Comparison of ENCODE assay signal across 9 cellular contexts in the genomic region with DNA sequence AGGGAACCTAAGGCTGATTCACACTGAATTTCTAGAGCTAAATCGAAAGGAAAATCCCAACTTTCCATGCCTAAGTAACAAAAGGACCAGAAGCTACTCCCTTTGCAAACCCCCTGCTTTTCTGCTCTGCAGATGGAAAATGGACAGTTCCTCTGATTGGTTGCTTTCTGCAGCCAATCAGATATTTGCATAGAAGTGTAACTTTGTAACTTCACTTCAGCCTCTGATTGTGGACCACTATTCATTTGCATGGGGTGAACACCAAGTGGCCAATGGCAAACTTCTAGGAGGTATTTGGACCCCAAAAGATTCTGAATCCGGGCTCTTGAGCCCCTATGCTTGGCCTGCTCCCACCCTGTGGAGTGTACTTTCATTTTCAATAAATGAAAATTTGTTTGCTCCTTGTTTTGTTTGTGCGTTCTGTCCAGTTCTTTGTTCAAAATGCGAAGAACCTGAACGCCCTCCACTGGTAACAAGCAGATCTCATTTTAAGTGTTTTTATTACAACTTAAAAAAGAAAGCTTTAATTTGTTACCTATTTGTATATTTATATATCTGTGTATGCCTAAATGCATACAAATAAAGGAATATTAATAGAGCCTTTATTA. TPM values are rescaled to one million over a fixed set of nuclear protein-coding genes. Genes with fewer than 3 reads are reported as not detected.
DNase-seq lines count a peak whose midpoint lies in the region; ATAC-seq, FAIRE-seq and TF ChIP-seq lines count a peak whose summit lies in the region.
"Had no signal": no experiment of that assay in that cellular context is flagged by ENCODE, and none has a peak within 500 bp of the region (broad histone marks: within the 10 kb centered on the region; RNA-seq: fewer than 3 reads in every experiment).

No MANE protein-coding gene starts in this region.

- no peak overlapping the region for H3K9ac ChIP-seq in HepG2 (ENCODE audit: insufficient read depth, low read depth, low read length)

- no peak for TF ChIP-seq POLR2A in HepG2 (IDR thresholded peaks at IDR 0.05; ENCODE audit: insufficient read depth in 1 of 2, low read depth in 2 of 2, low read length in 2 of 2)

- H3K36me3 ChIP-seq in HEK293 (ENCODE audit: control insufficient read depth in 2 of 2, insufficient read depth in 1 of 2, low read length in 2 of 2) (no peaks in the 10 kb centered on the region), HepG2 (replicated peaks in 1 of 2; ENCODE audit: control insufficient read depth in 1 of 2, insufficient read depth in 2 of 2, low read length in 2 of 2) (no peaks in the 10 kb centered on the region)

- CTCF ChIA-PET in AG04450 (lab: Charles Lee) (interaction anchor here (0.5 to 5.1 kb wide), 15 partner anchors 9 to 380 kb away, joined by 3 to 102 read pairs (median 4); partner anchors contain the start of genes AHCYL1 and GNAI3), HEK293 (lab: Yijun Ruan, JAX) (interaction anchor here (0.6 to 6.1 kb wide), 13 partner anchors 8 to 411 kb away, joined by 3 to 156 read pairs (median 4); partner anchors contain the start of gene AHCYL1), HepG2 (lab: Yijun Ruan, JAX; ENCODE audit: low intra/inter-chr PET ratio, low total read pairs) (interaction anchor here (1.0 kb wide), 1 partner anchor 9 kb away, joined by 3 read pairs; no protein-coding TSS in a partner anchor)

- no peaks in the 10 kb centered on the region for H3K79me2 ChIP-seq in HepG2 (ENCODE audit: insufficient read depth, low read length)

- no peak for TF ChIP-seq EP300 in HepG2 (IDR thresholded peaks at IDR 0.05; ENCODE audit: low read depth in 2 of 2, low read length in 2 of 2)
- TF ChIP-seq EP300 in HepG2 (CRISPR knock-in tag; IDR thresholded peaks at IDR 0.05; ENCODE audit: borderline replicate concordance), result no peak

- in situ Hi-C loops in HepG2 (cut with HindIII; ENCODE audit: extremely low pct_ligation_motif_present, low pct_unique_long_range_greater_than_20kb), result loop anchor here (10.0 kb wide), 1 partner anchor 335 kb away; the partner anchor contains the start of gene AHCYL1

- H3K4me3 ChIP-seq in AG04450 (ENCODE audit: low read depth, low read length) (no peak overlapping the region), HEK293 (ENCODE audit: low read depth, low read length) (no peak overlapping the region), HepG2 (replicated peaks in 1 of 3; ENCODE audit: insufficient read depth in 1 of 3, low read depth in 2 of 3, low read length in 3 of 3) (peak overlapping the region in 1 of 3 experiments; percentile 31; a peak in 1 of 6 replicates)

- H3K27me3 ChIP-seq in AG04450 (ENCODE audit: control insufficient read depth, insufficient read depth, low read length) (no peaks in the 10 kb centered on the region), HepG2 (ENCODE audit: control insufficient read depth in 1 of 2, insufficient read depth in 2 of 2, low read length in 2 of 2) (0 out of 5 replicates have a peak, but pooled peaks cover 0 to 1% of the 10 kb centered on the region in 2 experiments)

- no peak for DNase-seq in AG04450 (ENCODE audit: low read depth, low spot score)
- no peak for DNase-seq in HepG2 (ENCODE audit: low spot score)
- no peak for DNase-seq in SHP77 treated with DMSO at 0.1 percent for 48 hours (lab: John Stamatoyannopoulos, UW)
- no peak for DNase-seq in NCI-H526 treated with DMSO at 0.1 percent for 48 hours (lab: John Stamatoyannopoulos, UW)
- no peak for DNase-seq in NCI-H345 treated with DMSO at 0.1 percent for 48 hours (lab: John Stamatoyannopoulos, UW; ENCODE audit: unreplicated experiment)
- DNase-seq in NCI-H128 (lab: John Stamatoyannopoulos, UW; ENCODE audit: unreplicated experiment), result no peak

- no peaks in the 10 kb centered on the region; the same call in 1 of the 2 replicates for H3K9me3 ChIP-seq in AG04450 (ENCODE audit: control insufficient read depth, insufficient read depth, low read length)
- no peaks in the 10 kb centered on the region for H3K9me3 ChIP-seq in HEK293 (ENCODE audit: control insufficient read depth, insufficient read depth, low read depth, low read length)
- no peaks in the 10 kb centered on the region for H3K9me3 ChIP-seq in HepG2 (ENCODE audit: low read length)

- no peak overlapping the region for H2AFZ ChIP-seq in HepG2 (ENCODE audit: low read length)

- FAIRE-seq in HepG2 (lab: Jason Lieb, UNC), result no peak
- FAIRE-seq: GM12892 had no signal

- 26% methylated on average over 5 of the region's 5 CpGs for WGBS in HepG2 (ENCODE audit: low lambda C conversion rate)

- no peak for TF ChIP-seq RAD21 in HepG2 (CRISPR knock-in tag; IDR thresholded peaks at IDR 0.05)

- no peaks in the 10 kb centered on the region for H3K4me1 ChIP-seq in HEK293 (ENCODE audit: control insufficient read depth, insufficient read depth, low read length)
- peaks cover 9% of the 10 kb centered on the region for H3K4me1 ChIP-seq in HepG2 (ENCODE audit: insufficient read depth, low read length)

- H3K27ac ChIP-seq in AG04450 (ENCODE audit: low read depth, low read length) (no peak overlapping the region), HEK293 (ENCODE audit: extremely low read depth, low read depth, low read length) (no peak overlapping the region), VCaP (no peak overlapping the region), HepG2 (ENCODE audit: extremely low read length, insufficient read depth, low read length) (no peak overlapping the region)

- H4K20me1 ChIP-seq in HepG2 (ENCODE audit: insufficient read depth, low read length), result no peaks in the 10 kb centered on the region

- TF ChIP-seq CTCF in AG04450 (IDR thresholded peaks at IDR 0.05; ENCODE audit: low read depth, low read length) (0 out of 2 replicates have a peak, but pooled peaks have one; percentile 16), HEK293 (tag by site-specific recombination; IDR thresholded peaks at IDR 0.05) (no peak), VCaP (conservative IDR thresholded peaks at IDR 0.05) (peak; percentile 74), HepG2 (CRISPR knock-in tag; IDR thresholded peaks at IDR 0.05) (peak; percentile 37; the same call in 1 of the 2 replicates)

- intact Hi-C loops in HepG2 (cut with micrococcal nuclease; ENCODE audit: unreplicated experiment), result no loop called here

- BruUV-seq in HepG2 (replicated peaks; lab: Mats Ljungman, UMichigan), result no TSS peak

- POLR2A ChIA-PET in AG04450 (lab: Yijun Ruan, JAX) (interaction anchor here (0.9 kb wide), 1 partner anchor 9 kb away, joined by 3 read pairs; no protein-coding TSS in a partner anchor), HEK293 (lab: Yijun Ruan, JAX) (no interaction called here), HepG2 (lab: Yijun Ruan, JAX) (interaction anchor here (1.1 to 1.4 kb wide), 2 partner anchors 10 to 101 kb away, joined by 3 to 4 read pairs; partner anchors contain the start of gene GNAI3)

- H3K4me2 ChIP-seq in HepG2 (ENCODE audit: low read depth, low read length), result peak overlapping the region; percentile 61

- peak; percentile 69 for ATAC-seq in HepG2

RNA-seq across cellular contexts. Expression of gene GSTM4, which starts 6.4 kb away (rescaled TPM):
- 62.6 and 64.1 TPM in 2 replicates for polyA plus RNA-seq in AG04450 (2011; rRNA removed)
- 26.5 and 27.6 TPM in 2 replicates for polyA minus RNA-seq in AG04450 (2011; rRNA and poly(A)+ RNA removed)
- total RNA-seq in HepG2 (2016; rRNA removed; fragmentation: Illumina TruSeq; extraction: Trizol), result 25.3 and 30.6 TPM in 2 replicates
- total RNA-seq in HepG2 (2016; cell fraction: cytosol; rRNA removed; fragmentation: Illumina TruSeq; extraction: Trizol; ENCODE audit: low read depth), result 5.6 and 6.1 TPM in 2 replicates
- total RNA-seq in HepG2 (2016; cell fraction: insoluble cytoplasmic fraction; rRNA removed; fragmentation: Illumina TruSeq; extraction: Trizol), result 24.3 and 31.1 TPM in 2 replicates
- 7.3 and 9.5 TPM in 2 replicates for total RNA-seq in HepG2 (2016; cell fraction: membrane; rRNA removed; fragmentation: Illumina TruSeq; extraction: Trizol)
- total RNA-seq in HepG2 (2016; cell fraction: nucleus; rRNA removed; fragmentation: Illumina TruSeq; extraction: Trizol), result 21.1 and 23.4 TPM in 2 replicates
- 36.7 and 40.8 TPM in 2 replicates for polyA plus RNA-seq in HepG2 (2011; rRNA removed)
- polyA plus RNA-seq in HepG2 (2011; cell fraction: cytosol; rRNA removed), result 29.0 and 30.5 TPM in 2 replicates
- 60.6 and 65.2 TPM in 2 replicates for polyA plus RNA-seq in HepG2 (2011; cell fraction: nucleus; rRNA removed)
- 22.1 and 35.2 TPM in 2 replicates for polyA plus RNA-seq in HepG2 (2012)
- polyA plus RNA-seq in HepG2 (2016; cell fraction: cytosol; fragmentation: Illumina TruSeq; extraction: Trizol; ENCODE audit: low read depth), result 7.6 and 9.9 TPM in 2 replicates
- polyA plus RNA-seq in HepG2 (2016; cell fraction: insoluble cytoplasmic fraction; fragmentation: Illumina TruSeq; extraction: Trizol; ENCODE audit: low read depth), result 56.0 and 57.9 TPM in 2 replicates
- polyA plus RNA-seq in HepG2 (2016; cell fraction: membrane; fragmentation: Illumina TruSeq; extraction: Trizol; ENCODE audit: low read depth), result 10.7 and 14.0 TPM in 2 replicates
- 45.9 and 50.6 TPM in 2 replicates for polyA plus RNA-seq in HepG2 (2016; cell fraction: nucleus; fragmentation: Illumina TruSeq; extraction: Trizol; ENCODE audit: insufficient read depth, low read depth)
- 10.0 and 40.8 TPM in 2 replicates for polyA minus RNA-seq in HepG2 (2011; rRNA and poly(A)+ RNA removed; ENCODE audit: low replicate concordance)
- 14.8 and 15.5 TPM in 2 replicates for polyA minus RNA-seq in HepG2 (2011; cell fraction: cytosol; rRNA and poly(A)+ RNA removed)
- polyA minus RNA-seq in HepG2 (2011; cell fraction: nucleus; rRNA and poly(A)+ RNA removed), result 23.6 and 26.2 TPM in 2 replicates

RNA-seq across cellular contexts. Expression of gene GSTM2, which starts 18.4 kb away (rescaled TPM):
- polyA plus RNA-seq in AG04450 (2011; rRNA removed), result 90.2 and 93.8 TPM in 2 replicates
- polyA minus RNA-seq in AG04450 (2011; rRNA and poly(A)+ RNA removed), result 43.4 and 43.6 TPM in 2 replicates
- total RNA-seq in HepG2 (2016; rRNA removed; fragmentation: Illumina TruSeq; extraction: Trizol), result 6.5 and 7.0 TPM in 2 replicates
- total RNA-seq in HepG2 (2016; cell fraction: cytosol; rRNA removed; fragmentation: Illumina TruSeq; extraction: Trizol; ENCODE audit: low read depth), result 1.9 and 2.5 TPM in 2 replicates
- total RNA-seq in HepG2 (2016; cell fraction: insoluble cytoplasmic fraction; rRNA removed; fragmentation: Illumina TruSeq; extraction: Trizol), result 8.1 and 8.3 TPM in 2 replicates
- 2.0 and 2.7 TPM in 2 replicates for total RNA-seq in HepG2 (2016; cell fraction: membrane; rRNA removed; fragmentation: Illumina TruSeq; extraction: Trizol)
- 8.1 and 8.5 TPM in 2 replicates for total RNA-seq in HepG2 (2016; cell fraction: nucleus; rRNA removed; fragmentation: Illumina TruSeq; extraction: Trizol)
- polyA plus RNA-seq in HepG2 (2011; rRNA removed), result 15.0 and 17.0 TPM in 2 replicates
- polyA plus RNA-seq in HepG2 (2011; cell fraction: cytosol; rRNA removed), result 5.9 and 7.2 TPM in 2 replicates
- 102 and 131 TPM in 2 replicates for polyA plus RNA-seq in HepG2 (2011; cell fraction: nucleus; rRNA removed)
- polyA plus RNA-seq in HepG2 (2012), result 19.7 and 21.3 TPM in 2 replicates
- 4.7 and 5.2 TPM in 2 replicates for polyA plus RNA-seq in HepG2 (2016; cell fraction: cytosol; fragmentation: Illumina TruSeq; extraction: Trizol; ENCODE audit: low read depth)
- 15.3 and 17.0 TPM in 2 replicates for polyA plus RNA-seq in HepG2 (2016; cell fraction: insoluble cytoplasmic fraction; fragmentation: Illumina TruSeq; extraction: Trizol; ENCODE audit: low read depth)
- 3.5 and 4.5 TPM in 2 replicates for polyA plus RNA-seq in HepG2 (2016; cell fraction: membrane; fragmentation: Illumina TruSeq; extraction: Trizol; ENCODE audit: low read depth)
- polyA plus RNA-seq in HepG2 (2016; cell fraction: nucleus; fragmentation: Illumina TruSeq; extraction: Trizol; ENCODE audit: insufficient read depth, low read depth), result 30.8 and 32.2 TPM in 2 replicates
- polyA minus RNA-seq in HepG2 (2011; rRNA and poly(A)+ RNA removed; ENCODE audit: low replicate concordance), result 0.26 and 6.7 TPM in 2 replicates
- 1.7 and 2.7 TPM in 2 replicates for polyA minus RNA-seq in HepG2 (2011; cell fraction: cytosol; rRNA and poly(A)+ RNA removed)
- 12.9 TPM in 2 replicates for polyA minus RNA-seq in HepG2 (2011; cell fraction: nucleus; rRNA and poly(A)+ RNA removed)

RNA-seq across cellular contexts. Expression of gene AMPD2, which starts 29.8 kb away (rescaled TPM):
- 35.4 and 54.2 TPM in 2 replicates for polyA plus RNA-seq in AG04450 (2011; rRNA removed)
- 75.4 and 97.7 TPM in 2 replicates for polyA minus RNA-seq in AG04450 (2011; rRNA and poly(A)+ RNA removed)
- 35.4 and 62.3 TPM in 2 replicates for total RNA-seq in HepG2 (2016; rRNA removed; fragmentation: Illumina TruSeq; extraction: Trizol)
- 20.0 and 20.2 TPM in 2 replicates for total RNA-seq in HepG2 (2016; cell fraction: cytosol; rRNA removed; fragmentation: Illumina TruSeq; extraction: Trizol; ENCODE audit: low read depth)
- total RNA-seq in HepG2 (2016; cell fraction: insoluble cytoplasmic fraction; rRNA removed; fragmentation: Illumina TruSeq; extraction: Trizol), result 32.6 and 64.7 TPM in 2 replicates
- 19.8 and 21.1 TPM in 2 replicates for total RNA-seq in HepG2 (2016; cell fraction: membrane; rRNA removed; fragmentation: Illumina TruSeq; extraction: Trizol)
- 80.0 and 95.3 TPM in 2 replicates for total RNA-seq in HepG2 (2016; cell fraction: nucleus; rRNA removed; fragmentation: Illumina TruSeq; extraction: Trizol)
- polyA plus RNA-seq in HepG2 (2011; rRNA removed), result 82.0 and 101 TPM in 2 replicates
- 18.3 and 29.8 TPM in 2 replicates for polyA plus RNA-seq in HepG2 (2011; cell fraction: cytosol; rRNA removed)
- polyA plus RNA-seq in HepG2 (2011; cell fraction: nucleus; rRNA removed), result 742 and 904 TPM in 2 replicates
- 61.2 and 88.0 TPM in 2 replicates for polyA plus RNA-seq in HepG2 (2012)
- polyA plus RNA-seq in HepG2 (2016; cell fraction: cytosol; fragmentation: Illumina TruSeq; extraction: Trizol; ENCODE audit: low read depth), result 4.4 and 5.7 TPM in 2 replicates
- 30.8 and 40.4 TPM in 2 replicates for polyA plus RNA-seq in HepG2 (2016; cell fraction: insoluble cytoplasmic fraction; fragmentation: Illumina TruSeq; extraction: Trizol; ENCODE audit: low read depth)
- 9.8 and 10.4 TPM in 2 replicates for polyA plus RNA-seq in HepG2 (2016; cell fraction: membrane; fragmentation: Illumina TruSeq; extraction: Trizol; ENCODE audit: low read depth)
- polyA plus RNA-seq in HepG2 (2016; cell fraction: nucleus; fragmentation: Illumina TruSeq; extraction: Trizol; ENCODE audit: insufficient read depth, low read depth), result 212 and 215 TPM in 2 replicates
- 85.1 and 107 TPM in 2 replicates for polyA minus RNA-seq in HepG2 (2011; rRNA and poly(A)+ RNA removed; ENCODE audit: low replicate concordance)
- 18.3 and 23.2 TPM in 2 replicates for polyA minus RNA-seq in HepG2 (2011; cell fraction: cytosol; rRNA and poly(A)+ RNA removed)
- 112 and 125 TPM in 2 replicates for polyA minus RNA-seq in HepG2 (2011; cell fraction: nucleus; rRNA and poly(A)+ RNA removed)

RNA-seq across cellular contexts. Expression of gene GNAT2, which starts 30.1 kb away (rescaled TPM):
- polyA plus RNA-seq in AG04450 (2011; rRNA removed) (0.06 TPM in 1 of 2 replicates, not detected in the other), HepG2 (2011; rRNA removed) (0.08 TPM in 1 of 2 replicates, not detected in the other)
- 0.26 and 0.41 TPM in 2 replicates for polyA minus RNA-seq in AG04450 (2011; rRNA and poly(A)+ RNA removed)
- 0.20 and 0.24 TPM in 2 replicates for total RNA-seq in HepG2 (2016; rRNA removed; fragmentation: Illumina TruSeq; extraction: Trizol)
- not detected in 2 replicates for total RNA-seq in HepG2 (2016; cell fraction: cytosol; rRNA removed; fragmentation: Illumina TruSeq; extraction: Trizol; ENCODE audit: low read depth)
- total RNA-seq in HepG2 (2016; cell fraction: insoluble cytoplasmic fraction; rRNA removed; fragmentation: Illumina TruSeq; extraction: Trizol), result 0.49 and 0.61 TPM in 2 replicates
- 0.21 TPM in 1 of 2 replicates, not detected in the other for total RNA-seq in HepG2 (2016; cell fraction: membrane; rRNA removed; fragmentation: Illumina TruSeq; extraction: Trizol)
- not detected in 2 replicates for total RNA-seq in HepG2 (2016; cell fraction: nucleus; rRNA removed; fragmentation: Illumina TruSeq; extraction: Trizol)
- polyA plus RNA-seq in HepG2 (2011; cell fraction: cytosol; rRNA removed), result 0.04 and 0.05 TPM in 2 replicates
- not detected in 2 replicates for polyA plus RNA-seq in HepG2 (2011; cell fraction: nucleus; rRNA removed)
- not detected in 2 replicates for polyA plus RNA-seq in HepG2 (2012)
- polyA plus RNA-seq in HepG2 (2016; cell fraction: cytosol; fragmentation: Illumina TruSeq; extraction: Trizol; ENCODE audit: low read depth), result 0.18 TPM in 1 of 2 replicates, not detected in the other
- not detected in 2 replicates for polyA plus RNA-seq in HepG2 (2016; cell fraction: insoluble cytoplasmic fraction; fragmentation: Illumina TruSeq; extraction: Trizol; ENCODE audit: low read depth)
- 0.17 and 0.52 TPM in 2 replicates for polyA plus RNA-seq in HepG2 (2016; cell fraction: membrane; fragmentation: Illumina TruSeq; extraction: Trizol; ENCODE audit: low read depth)
- not detected in 2 replicates for polyA plus RNA-seq in HepG2 (2016; cell fraction: nucleus; fragmentation: Illumina TruSeq; extraction: Trizol; ENCODE audit: insufficient read depth, low read depth)
- not detected in 2 replicates for polyA minus RNA-seq in HepG2 (2011; rRNA and poly(A)+ RNA removed; ENCODE audit: low replicate concordance)
- polyA minus RNA-seq in HepG2 (2011; cell fraction: cytosol; rRNA and poly(A)+ RNA removed), result not detected in 2 replicates
- polyA minus RNA-seq in HepG2 (2011; cell fraction: nucleus; rRNA and poly(A)+ RNA removed), result not detected in 2 replicates

RNA-seq across cellular contexts. Expression of gene GSTM1, which starts 38.1 kb away (rescaled TPM):
- 1.6 and 1.8 TPM in 2 replicates for polyA plus RNA-seq in AG04450 (2011; rRNA removed)
- 0.74 and 1.1 TPM in 2 replicates for polyA minus RNA-seq in AG04450 (2011; rRNA and poly(A)+ RNA removed)
- total RNA-seq in HepG2 (2016; rRNA removed; fragmentation: Illumina TruSeq; extraction: Trizol), result not detected in 2 replicates
- total RNA-seq in HepG2 (2016; cell fraction: cytosol; rRNA removed; fragmentation: Illumina TruSeq; extraction: Trizol; ENCODE audit: low read depth), result not detected in 2 replicates
- 0.15 TPM in 1 of 2 replicates, not detected in the other for total RNA-seq in HepG2 (2016; cell fraction: insoluble cytoplasmic fraction; rRNA removed; fragmentation: Illumina TruSeq; extraction: Trizol)
- total RNA-seq in HepG2 (2016; cell fraction: membrane; rRNA removed; fragmentation: Illumina TruSeq; extraction: Trizol), result not detected in 2 replicates
- not detected in 2 replicates for total RNA-seq in HepG2 (2016; cell fraction: nucleus; rRNA removed; fragmentation: Illumina TruSeq; extraction: Trizol)
- 0.42 and 0.55 TPM in 2 replicates for polyA plus RNA-seq in HepG2 (2011; rRNA removed)
- polyA plus RNA-seq in HepG2 (2011; cell fraction: cytosol; rRNA removed), result 0.22 and 0.66 TPM in 2 replicates
- 0.57 and 0.76 TPM in 2 replicates for polyA plus RNA-seq in HepG2 (2011; cell fraction: nucleus; rRNA removed)
- 0.27 TPM in 1 of 2 replicates, not detected in the other for polyA plus RNA-seq in HepG2 (2012)
- not detected in 2 replicates for polyA plus RNA-seq in HepG2 (2016; cell fraction: cytosol; fragmentation: Illumina TruSeq; extraction: Trizol; ENCODE audit: low read depth)
- polyA plus RNA-seq in HepG2 (2016; cell fraction: insoluble cytoplasmic fraction; fragmentation: Illumina TruSeq; extraction: Trizol; ENCODE audit: low read depth), result 0.21 and 0.40 TPM in 2 replicates
- polyA plus RNA-seq in HepG2 (2016; cell fraction: membrane; fragmentation: Illumina TruSeq; extraction: Trizol; ENCODE audit: low read depth), result not detected in 2 replicates
- not detected in 2 replicates for polyA plus RNA-seq in HepG2 (2016; cell fraction: nucleus; fragmentation: Illumina TruSeq; extraction: Trizol; ENCODE audit: insufficient read depth, low read depth)
- 1.6 TPM in 1 of 2 replicates, not detected in the other for polyA minus RNA-seq in HepG2 (2011; rRNA and poly(A)+ RNA removed; ENCODE audit: low replicate concordance)
- polyA minus RNA-seq in HepG2 (2011; cell fraction: cytosol; rRNA and poly(A)+ RNA removed), result not detected in 2 replicates
- not detected in 2 replicates for polyA minus RNA-seq in HepG2 (2011; cell fraction: nucleus; rRNA and poly(A)+ RNA removed)
